14 cellular contexts compared by ENCODE assay signal in the genomic region with DNA sequence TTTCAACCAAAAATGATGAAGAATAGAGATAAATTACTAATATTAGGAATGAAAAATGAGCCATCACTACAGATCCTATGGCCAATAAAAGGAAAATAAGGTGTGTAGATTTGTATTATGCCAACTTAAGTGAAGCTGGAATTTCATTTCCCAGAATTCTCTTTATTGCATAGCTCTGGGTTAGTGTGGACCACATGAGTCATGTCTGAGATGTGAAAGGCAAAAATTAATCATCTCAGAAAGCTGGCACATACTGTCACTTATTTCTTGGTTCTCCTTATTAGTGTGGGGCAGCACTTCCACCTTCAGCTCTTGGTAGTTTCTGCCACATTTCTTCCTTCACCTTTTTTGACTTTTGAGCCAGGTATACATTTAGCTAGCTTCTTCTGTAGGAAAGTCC.
DNase-seq lines count a peak whose midpoint lies in the region; ATAC-seq and TF ChIP-seq lines count a peak whose summit lies in the region.
"Had no signal": no experiment of that assay in that cellular context is flagged by ENCODE, and none has a peak within 500 bp of the region (broad histone marks: within the 10 kb centered on the region; RNA-seq: fewer than 3 reads in every experiment).

No MANE protein-coding gene starts in this region.

- no peak overlapping the region for H2AFZ ChIP-seq in osteoblast (ENCODE audit: low read length)

- no peaks in the 10 kb centered on the region for H4K20me1 ChIP-seq in osteoblast (ENCODE audit: insufficient read depth, low read length)

- no peak for TF ChIP-seq POLR2A in lower leg skin (IDR thresholded peaks at IDR 0.05)

- H3K4me1 ChIP-seq in osteoblast (ENCODE audit: insufficient read depth, low read length): no peaks in the 10 kb centered on the region

- ATAC-seq in HG03135 (IDR thresholded peaks at IDR 0.05; ENCODE audit: unreplicated experiment): no peak
- ATAC-seq: left ventricle myocardium superior, SK-N-SH treated with all-trans-retinoic acid at 6 μM for 48 hours had no signal

- H3K9me3 Mint-ChIP-seq in activated naive CD4-positive, alpha-beta T cell treated with anti-CD3 and anti-CD28 coated beads for 36 hours: peaks cover 14% of the 10 kb centered on the region

- peaks cover 22% of the 10 kb centered on the region for H3K36me3 Mint-ChIP-seq in activated naive CD4-positive, alpha-beta T cell treated with anti-CD3 and anti-CD28 coated beads for 36 hours (ENCODE audit: low read depth)

- H3K27ac Mint-ChIP-seq in activated naive CD4-positive, alpha-beta T cell treated with anti-CD3 and anti-CD28 coated beads for 36 hours: no peak overlapping the region
- H3K27ac Mint-ChIP-seq: activated naive CD4-positive, alpha-beta T cell treated with anti-CD3 and anti-CD28 coated beads, Interleukin-2, amount 10 ng/mL, durations not matched to agents 7 days and 5 days; B cell had no signal

- peak; percentile 14 for DNase-seq in activated naive CD4-positive, alpha-beta T cell treated with anti-CD3 and anti-CD28 coated beads for 36 hours
- DNase-seq in activated naive CD4-positive, alpha-beta T cell treated with anti-CD3 and anti-CD28 coated beads, Interleukin-2, amount 50 U/mL, for 16 hours: no peak
- DNase-seq in HS-5 (ENCODE audit: low read depth) (peak; percentile 28), brain microvascular endothelial cell (peak; percentile 42), osteoblast (ENCODE audit: insufficient read length, low spot score, missing footprints) (peak; percentile 23), lower leg skin (ENCODE audit: low spot score in 2 of 2) (no peak), COR-L47 (lab: John Stamatoyannopoulos, UW) (no peak)
- DNase-seq: activated CD4-positive, CD25-positive, alpha-beta regulatory T cell treated with anti-CD3 and anti-CD28 coated beads, Interleukin-2, amount 50 U/mL, for 72 hours; activated naive CD4-positive, alpha-beta T cell treated with anti-CD3 and anti-CD28 coated beads, Interleukin-2, amount 10 ng/mL, durations not matched to agents 7 days and 5 days; left ventricle myocardium superior; NCI-H82 had no signal

- in situ Hi-C loops in brain microvascular endothelial cell (cut with HindIII; ENCODE audit: low pct_ligation_motif_present, low sequenced_read_pairs): no loop called here

- intact Hi-C loops in activated naive CD4-positive, alpha-beta T cell treated with anti-CD3 and anti-CD28 coated beads for 36 hours (cut with micrococcal nuclease): loop anchor here (1.0 kb wide), 2 partner anchors 78 to 92 kb away; no protein-coding TSS in a partner anchor
- intact Hi-C loops in lower leg skin (cut with DNase I; ENCODE audit: low total_unique reads): no loop called here

- H3K36me3 ChIP-seq in brain microvascular endothelial cell (replicated peaks) (peaks cover 18% of the 10 kb centered on the region), osteoblast (ENCODE audit: insufficient read depth, low read length) (peaks cover 33% of the 10 kb centered on the region)

- H3K9me3 ChIP-seq in osteoblast (ENCODE audit: low read depth, low read length): no peaks in the 10 kb centered on the region

- H3K4me3 ChIP-seq in brain microvascular endothelial cell (ENCODE audit: low read depth, low read length) (no peak overlapping the region), osteoblast (ENCODE audit: insufficient read depth, low read length) (no peak overlapping the region), lower leg skin (ENCODE audit: low read depth, poor library complexity, severe bottlenecking) (no peak overlapping the region)

- no peak overlapping the region for H3K4me2 ChIP-seq in osteoblast (ENCODE audit: insufficient read depth, low read length)

- CTCF ChIA-PET in activated naive CD4-positive, alpha-beta T cell treated with anti-CD3 and anti-CD28 coated beads for 36 hours (lab: Charles Lee): interaction anchor here (0.6 to 2.1 kb wide), 2 partner anchors 15 to 92 kb away, joined by 3 to 6 read pairs; no protein-coding TSS in a partner anchor

- H3K27me3 ChIP-seq in brain microvascular endothelial cell (replicated peaks): no peaks in the 10 kb centered on the region
- no peaks in the 10 kb centered on the region for H3K27me3 ChIP-seq in osteoblast (ENCODE audit: insufficient read depth, low read length)

- H3K27ac ChIP-seq in brain microvascular endothelial cell: peak overlapping the region; percentile 31
- H3K27ac ChIP-seq in osteoblast (ENCODE audit: low read depth, low read length): no peak overlapping the region

- no peak for TF ChIP-seq CTCF in brain microvascular endothelial cell (IDR thresholded peaks at IDR 0.05; ENCODE audit: low read depth, low read length, missing control alignments)
- no peak for TF ChIP-seq CTCF in osteoblast (IDR thresholded peaks at IDR 0.05; ENCODE audit: extremely low read depth, low read depth, low read length)
- no peak for TF ChIP-seq CTCF in lower leg skin (IDR thresholded peaks at IDR 0.05)

- H3K27me3 Mint-ChIP-seq in activated naive CD4-positive, alpha-beta T cell treated with anti-CD3 and anti-CD28 coated beads for 36 hours (ENCODE audit: low read depth): no peaks in the 10 kb centered on the region
- H3K27me3 Mint-ChIP-seq: activated naive CD4-positive, alpha-beta T cell treated with anti-CD3 and anti-CD28 coated beads, Interleukin-2, amount 10 ng/mL, durations not matched to agents 7 days and 5 days; B cell had no signal

- peaks cover 16% of the 10 kb centered on the region for H3K4me1 Mint-ChIP-seq in activated naive CD4-positive, alpha-beta T cell treated with anti-CD3 and anti-CD28 coated beads for 36 hours (ENCODE audit: low read depth)
- H3K4me1 Mint-ChIP-seq: activated naive CD4-positive, alpha-beta T cell treated with anti-CD3 and anti-CD28 coated beads, Interleukin-2, amount 10 ng/mL, durations not matched to agents 7 days and 5 days; B cell had no signal

- peaks cover 8% of the 10 kb centered on the region for H3K79me2 ChIP-seq in osteoblast (ENCODE audit: insufficient read depth, low read length)

- no peak overlapping the region for H3K4me3 Mint-ChIP-seq in activated naive CD4-positive, alpha-beta T cell treated with anti-CD3 and anti-CD28 coated beads for 36 hours
- H3K4me3 Mint-ChIP-seq: activated naive CD4-positive, alpha-beta T cell treated with anti-CD3 and anti-CD28 coated beads, Interleukin-2, amount 10 ng/mL, durations not matched to agents 7 days and 5 days; B cell had no signal

Comparison
In these comparisons a context has a peak if more than half of its experiments do, and no peak if none do; other contexts are left out.
1. DNase-seq: peak in activated naive CD4-positive, alpha-beta T cell treated with anti-CD3 and anti-CD28 coated beads for 36 hours (single experiment), HS-5 (single experiment), brain microvascular endothelial cell (single experiment) and osteoblast (single experiment); none in activated naive CD4-positive, alpha-beta T cell treated with anti-CD3 and anti-CD28 coated beads, Interleukin-2, amount 50 U/mL, for 16 hours (single experiment), lower leg skin (0 of 2) and COR-L47 (single experiment).